Comparison of ENCODE assay signal across 22 cellular contexts in genomic region chr17:13000561-13000960, GRCh38. TPM values are rescaled to one million over a fixed set of nuclear protein-coding genes. Genes with fewer than 3 reads are reported as not detected.
A peak's percentile ranks its signal among the peaks of the same experiment; 100 is the strongest.
DNase-seq lines count a peak whose midpoint lies in the region; ATAC-seq, FAIRE-seq and TF ChIP-seq lines count a peak whose summit lies in the region.
"Had no signal": no experiment of that assay in that cellular context is flagged by ENCODE, and none has a peak within 500 bp of the region (broad histone marks: within the 10 kb centered on the region; RNA-seq: fewer than 3 reads in every experiment).

No MANE protein-coding gene starts in this region.

- H3K23ac ChIP-seq in neuronal stem cell (ENCODE audit: low read depth, low read length, poor library complexity), result no peak overlapping the region

- TF ChIP-seq POLR2A in GM12878 (IDR thresholded peaks at IDR 0.05; ENCODE audit: low read depth, low read length), result peak; percentile 52; the same call in 1 of the 2 replicates

- H3K4me1 ChIP-seq in GM12878 (ENCODE audit: control insufficient read depth, insufficient read depth, low read length) (no peaks in the 10 kb centered on the region), neuronal stem cell (ENCODE audit: control insufficient read depth in 2 of 2, insufficient read depth in 1 of 2, low read depth in 1 of 2, low read length in 2 of 2) (peaks cover 2 to 3% of the 10 kb centered on the region in 2 donors)
- H3K4me1 ChIP-seq: A549, BE2C had no signal

- H3K4me3 Mint-ChIP-seq in naive thymus-derived CD8-positive, alpha-beta T cell, result no peak overlapping the region
- H3K4me3 Mint-ChIP-seq: CD4-positive, alpha-beta memory T cell; H9 had no signal

- H3K9me3 Mint-ChIP-seq in naive thymus-derived CD8-positive, alpha-beta T cell, result no peaks in the 10 kb centered on the region
- H3K9me3 Mint-ChIP-seq: CD4-positive, alpha-beta memory T cell; H9 had no signal

- H3K4me2 ChIP-seq in GM12878 (ENCODE audit: control insufficient read depth, insufficient read depth) (no peak overlapping the region), neuronal stem cell (ENCODE audit: insufficient read depth, low read length, poor library complexity, severe bottlenecking) (no peak overlapping the region)
- H3K4me2 ChIP-seq: A549; BLaER1 treated with 17β-estradiol and CSF1 and Interleukin-3, amounts not matched to agents 10 nM and 100 nM had no signal

- no peak overlapping the region for H2BK120ac ChIP-seq in neuronal stem cell (ENCODE audit: low read depth, low read length)

- H2AK5ac ChIP-seq in neuronal stem cell (ENCODE audit: low read depth, low read length), result no peak overlapping the region

- no peaks in the 10 kb centered on the region for H3K79me1 ChIP-seq in neuronal stem cell (ENCODE audit: low read depth, low read length)

- intact Hi-C loops in cardiac septum (cut with DNase I) (loop anchor here (5.0 kb wide), 2 partner anchors 453 to 743 kb away; no protein-coding TSS in a partner anchor), left cardiac atrium (cut with DNase I) (loop anchor here (5.0 to 10.0 kb wide), 4 partner anchors 73 to 816 kb away; no protein-coding TSS in a partner anchor), GM12878 (cut with micrococcal nuclease; ENCODE audit: unreplicated experiment) (loop anchor here (5.0 to 10.0 kb wide), 3 partner anchors 258 to 456 kb away; no protein-coding TSS in a partner anchor)

- peak; percentile 49 for DNase-seq in cardiac septum (ENCODE audit: low spot score)
- no peak for DNase-seq in left cardiac atrium
- no peak for DNase-seq in GM12878 (ENCODE audit: low read depth, low spot score)
- no peak for DNase-seq in neuronal stem cell (ENCODE audit: low spot score)
- no peak for DNase-seq in naive thymus-derived CD8-positive, alpha-beta T cell
- DNase-seq: 8988T; ACHN; AML-193; BE2C; Calu3; CD4-positive, alpha-beta memory T cell; COR-L47; DMS53; DMS79 treated with DMSO at 0.1 percent for 48 hours; GF-D8; GOT3; H9 had no signal

- H2AFZ ChIP-seq in GM12878 (ENCODE audit: control insufficient read depth, low read depth, low read length) (no peak overlapping the region), neuronal stem cell (ENCODE audit: low read length) (no peak overlapping the region)

- no peak overlapping the region for H3K14ac ChIP-seq in neuronal stem cell (ENCODE audit: low read length)

- no peak overlapping the region for H2BK15ac ChIP-seq in neuronal stem cell (ENCODE audit: low read length)

- no peak overlapping the region for H4K91ac ChIP-seq in neuronal stem cell (ENCODE audit: low read depth, low read length, poor library complexity)

- no peak overlapping the region for H2BK12ac ChIP-seq in neuronal stem cell (ENCODE audit: low read length)

- no peak for TF ChIP-seq RAD21 in GM12878 (IDR thresholded peaks at IDR 0.05; ENCODE audit: insufficient read depth, low read depth, low read length)

- H3K27me3 Mint-ChIP-seq in naive thymus-derived CD8-positive, alpha-beta T cell, result no peaks in the 10 kb centered on the region
- H3K27me3 Mint-ChIP-seq: CD4-positive, alpha-beta memory T cell had no signal

- CTCF ChIA-PET in GM12878 (lab: Yijun Ruan, JAX), result interaction anchor here (2.2 kb wide), 1 partner anchor 258 kb away, joined by 10 read pairs; no protein-coding TSS in a partner anchor

- no peak overlapping the region for H3K18ac ChIP-seq in neuronal stem cell (ENCODE audit: low read length)

- H3K4ac ChIP-seq in neuronal stem cell (ENCODE audit: low read length), result no peak overlapping the region

- RAD21 ChIA-PET in GM12878 (lab: Charles Lee; ENCODE audit: unreplicated experiment), result no interaction called here

- H3K9me3 ChIP-seq in GM12878 (replicated peaks; ENCODE audit: control insufficient read depth, insufficient read depth, low read length), result no peaks in the 10 kb centered on the region
- no peaks in the 10 kb centered on the region for H3K9me3 ChIP-seq in neuronal stem cell (replicated peaks in 1 of 2; ENCODE audit: control insufficient read depth in 2 of 2, insufficient read depth in 1 of 2, low read depth in 1 of 2, low read length in 2 of 2)
- H3K9me3 ChIP-seq: A549; BE2C; BLaER1 treated with 17β-estradiol and CSF1 and Interleukin-3, amounts not matched to agents 10 nM and 100 nM had no signal

- 94% methylated on average over 8 of the region's 8 CpGs for WGBS in GM12878 (ENCODE audit: insufficient coverage, insufficient replicate concordance, low lambda C conversion rate, missing lambda C conversion rate)
- no CpG with 5 or more reads among the region's 8 CpGs for WGBS in neuronal stem cell (ENCODE audit: extremely low coverage in 2 of 2, insufficient read length in 2 of 2, insufficient replicate concordance in 1 of 2), 2 donors

- peaks cover 33 to 55% of the 10 kb centered on the region in 2 experiments for H3K36me3 ChIP-seq in GM12878 (ENCODE audit: control insufficient read depth in 2 of 2, insufficient read depth in 2 of 2, low read length in 1 of 2)
- H3K36me3 ChIP-seq in neuronal stem cell (replicated peaks in 1 of 2; ENCODE audit: control insufficient read depth in 2 of 2, insufficient read depth in 2 of 2, low read length in 2 of 2), result peaks cover 57 to 97% of the 10 kb centered on the region in 2 donors

- FAIRE-seq in GM12878 (lab: Jason Lieb, UNC), result no peak
- FAIRE-seq: A549, GM12892 had no signal

- H3K27me3 ChIP-seq in GM12878 (replicated peaks in 1 of 2; ENCODE audit: control insufficient read depth in 2 of 2, insufficient read depth in 2 of 2, low read length in 1 of 2) (no peaks in the 10 kb centered on the region), neuronal stem cell (ENCODE audit: control insufficient read depth in 3 of 3, insufficient read depth in 3 of 3, low read depth in 1 of 3, low read length in 3 of 3) (peaks cover 0 to under 1% (median 0%) of the 10 kb centered on the region in 3 experiments)
- H3K27me3 ChIP-seq: BE2C; BLaER1 treated with 17β-estradiol and CSF1 and Interleukin-3, amounts not matched to agents 10 nM and 100 nM had no signal

- no peak for TF ChIP-seq CTCF in GM12878 (IDR thresholded peaks at IDR 0.05 in 2 of 3, conservative IDR thresholded peaks at IDR 0.05 in 1 of 3; ENCODE audit: control insufficient read depth in 2 of 3, extremely low read depth in 1 of 3, insufficient read depth in 1 of 3, low read depth in 3 of 3, low read length in 3 of 3)

- H3K79me2 ChIP-seq in GM12878 (ENCODE audit: control insufficient read depth, insufficient read depth, low read length), result no peaks in the 10 kb centered on the region

- TF ChIP-seq EP300 in GM12878 (IDR thresholded peaks at IDR 0.05; ENCODE audit: borderline replicate concordance in 1 of 2, control insufficient read depth in 1 of 2, low read depth in 2 of 2, low read length in 2 of 2), result no peak

- H3K4me3 ChIP-seq in GM12878, result no peak overlapping the region
- no peak overlapping the region for H3K4me3 ChIP-seq in neuronal stem cell (ENCODE audit: low read length in 2 of 2)
- H3K4me3 ChIP-seq: A549; BLaER1 treated with 17β-estradiol and CSF1 and Interleukin-3, amounts not matched to agents 10 nM and 100 nM had no signal

- ATAC-seq in left cardiac atrium (no peak), GM12878 (no peak), HG03565 (IDR thresholded peaks at IDR 0.05; ENCODE audit: unreplicated experiment) (no peak)
- no peak for ATAC-seq in naive thymus-derived CD8-positive, alpha-beta T cell
- ATAC-seq: A549, HCT116 had no signal

- POLR2A ChIA-PET in GM12878 (lab: Charles Lee), result no interaction called here
- POLR2A ChIA-PET in naive thymus-derived CD8-positive, alpha-beta T cell (lab: Charles Lee), result no interaction called here

- peaks cover 0 to 76% (median 14%) of the 10 kb centered on the region in 3 donors for H3K36me3 Mint-ChIP-seq in naive thymus-derived CD8-positive, alpha-beta T cell

- peak overlapping the region; percentile 40 for H2BK5ac ChIP-seq in neuronal stem cell (ENCODE audit: low read length)

- peaks cover 0 to 5% (median 2%) of the 10 kb centered on the region in 4 donors for H3K4me1 Mint-ChIP-seq in naive thymus-derived CD8-positive, alpha-beta T cell
- H3K4me1 Mint-ChIP-seq: H9 had no signal

- no TSS peak for BruUV-seq in GM12878 (replicated peaks; lab: Mats Ljungman, UMichigan)

- no peak overlapping the region for H3K9ac ChIP-seq in GM12878 (ENCODE audit: control insufficient read depth, insufficient read depth, low read length)
- no peak overlapping the region for H3K9ac ChIP-seq in neuronal stem cell (ENCODE audit: low read depth, low read length, poor library complexity)
- H3K9ac ChIP-seq: BLaER1 treated with 17β-estradiol and CSF1 and Interleukin-3, amounts not matched to agents 10 nM and 100 nM had no signal

- no peaks in the 10 kb centered on the region for H4K20me1 ChIP-seq in GM12878 (ENCODE audit: control insufficient read depth, insufficient read depth)

- SMC1A ChIA-PET in GM12878 (lab: Charles Lee; ENCODE audit: uncharacterized antibody, unreplicated experiment), result no interaction called here

- no peak overlapping the region for H3K27ac Mint-ChIP-seq in naive thymus-derived CD8-positive, alpha-beta T cell
- H3K27ac Mint-ChIP-seq: H9 had no signal

- no peak overlapping the region for H4K8ac ChIP-seq in neuronal stem cell (ENCODE audit: low read depth, low read length)

- H3K27ac ChIP-seq in GM12878 (ENCODE audit: control insufficient read depth, insufficient read depth), result no peak overlapping the region
- H3K27ac ChIP-seq in neuronal stem cell (replicated peaks; ENCODE audit: low read length), result no peak overlapping the region
- H3K27ac ChIP-seq: A549; BLaER1 treated with 17β-estradiol and CSF1 and Interleukin-3, amounts not matched to agents 10 nM and 100 nM had no signal

- in situ Hi-C loops in GM12878 (cut with MboI), result no loop called here

RNA-seq across cellular contexts. Expression of gene ELAC2, which starts 17.3 kb away (rescaled TPM):
- total RNA-seq in cardiac septum, result 52.2 TPM
- 10 to 100 TPM; 46.7 to 47.5 TPM for total RNA-seq in left cardiac atrium
- total RNA-seq in GM12878 (2013; cell fraction: nucleolus; rRNA removed), result 119 and 124 TPM in 2 replicates
- 122 and 146 TPM in 2 replicates for total RNA-seq in GM12878 (2014; rRNA removed)
- 54.5 and 56.1 TPM in 2 replicates for total RNA-seq in GM12878 (2014; rRNA removed; fragmentation: Illumina TruSeq; extraction: Trizol)
- total RNA-seq in GM12878 (2021), result 68.5 and 74.8 TPM in 2 replicates
- polyA plus RNA-seq in GM12878 (2011; ENCODE audit: low read depth), result 26.5 TPM
- 56.7 and 71.0 TPM in 2 replicates for polyA plus RNA-seq in GM12878 (2011; rRNA removed)
- 91.9 and 104 TPM in 2 replicates for polyA plus RNA-seq in GM12878 (2011; cell fraction: cytosol; rRNA removed)
- polyA plus RNA-seq in GM12878 (2011; cell fraction: nucleus; rRNA removed), result 276 and 321 TPM in 2 replicates
- polyA plus RNA-seq in GM12878 (2012), result 38.9 and 40.0 TPM in 2 replicates
- 84.0 and 86.0 TPM in 2 replicates for polyA plus RNA-seq in GM12878 (2014; fragmentation: Illumina TruSeq; extraction: Trizol)
- polyA plus RNA-seq in GM12878 (2014; fragmentation: Nextera tagmentation; extraction: Ambion mirVana), result 10 to 100 TPM in 1 of 2 experiments, 1 to 10 TPM in 1; 5.1 to 11.0 TPM
- 86.9 and 108 TPM in 2 replicates for polyA plus RNA-seq in GM12878 (2014; rRNA removed)
- polyA plus RNA-seq in GM12878 (2016; fragmentation: Nextera tagmentation; extraction: Ambion mirVana), result 10 to 100 TPM; 95.8 to 97.5 TPM
- polyA minus RNA-seq in GM12878 (2011; rRNA and poly(A)+ RNA removed), result 105 and 176 TPM in 2 replicates
- 26.6 and 32.1 TPM in 2 replicates for polyA minus RNA-seq in GM12878 (2011; cell fraction: cytosol; rRNA and poly(A)+ RNA removed)
- 58.6 and 105 TPM in 2 replicates for polyA minus RNA-seq in GM12878 (2011; cell fraction: nucleus; rRNA and poly(A)+ RNA removed)
- 38.7 TPM for polyA plus RNA-seq in neuronal stem cell (2013, experiment 1 of 2)
- polyA plus RNA-seq in neuronal stem cell (2013, experiment 2 of 2), result 36.8 TPM
- 10 to 100 TPM; 68.8 to 77.1 TPM for total RNA-seq in naive thymus-derived CD8-positive, alpha-beta T cell
- 10 to 100 TPM; 37.8 to 60.3 (median 46.1) TPM for polyA plus RNA-seq in naive thymus-derived CD8-positive, alpha-beta T cell
